In the genomic region with DNA sequence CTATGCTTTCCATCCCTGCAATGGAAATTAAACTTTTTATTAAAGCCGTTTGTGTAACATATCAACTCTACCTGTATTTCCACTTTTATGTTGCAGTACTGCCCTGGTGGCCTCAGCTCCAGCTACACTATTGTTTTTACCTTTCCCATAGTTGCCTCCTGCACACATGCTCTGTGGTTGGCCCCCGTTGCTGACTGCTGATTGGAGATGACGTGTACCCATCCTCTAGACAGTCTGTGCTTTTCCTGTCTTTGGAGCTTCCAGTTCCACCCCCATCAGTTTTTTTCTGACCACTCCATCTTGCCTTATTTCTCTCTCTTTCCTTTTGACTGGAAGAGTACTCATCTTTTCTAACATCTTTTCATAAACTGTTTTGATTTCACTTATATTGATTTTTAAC, we compare ENCODE assay signal across 1 cellular context.
TF ChIP-seq lines count a peak whose summit lies in the region.

No MANE protein-coding gene starts in this region.

TF ChIP-seq in SK-N-SH, 30 proteins besides CTCF, POLR2A, EP300 and RAD21 (continued from another document):
- TF ChIP-seq REST (IDR thresholded peaks at IDR 0.05; ENCODE audit: low read depth, low read length) (no peak), MXI1 (IDR thresholded peaks at IDR 0.05; ENCODE audit: low read depth, low read length) (no peak), NFIC (IDR thresholded peaks at IDR 0.05; ENCODE audit: borderline replicate concordance) (no peak), IRF3 (IDR thresholded peaks at IDR 0.05; ENCODE audit: low read depth, low read length) (no peak)
